Comparison of ENCODE assay signal across 9 cellular contexts in the genomic region with DNA sequence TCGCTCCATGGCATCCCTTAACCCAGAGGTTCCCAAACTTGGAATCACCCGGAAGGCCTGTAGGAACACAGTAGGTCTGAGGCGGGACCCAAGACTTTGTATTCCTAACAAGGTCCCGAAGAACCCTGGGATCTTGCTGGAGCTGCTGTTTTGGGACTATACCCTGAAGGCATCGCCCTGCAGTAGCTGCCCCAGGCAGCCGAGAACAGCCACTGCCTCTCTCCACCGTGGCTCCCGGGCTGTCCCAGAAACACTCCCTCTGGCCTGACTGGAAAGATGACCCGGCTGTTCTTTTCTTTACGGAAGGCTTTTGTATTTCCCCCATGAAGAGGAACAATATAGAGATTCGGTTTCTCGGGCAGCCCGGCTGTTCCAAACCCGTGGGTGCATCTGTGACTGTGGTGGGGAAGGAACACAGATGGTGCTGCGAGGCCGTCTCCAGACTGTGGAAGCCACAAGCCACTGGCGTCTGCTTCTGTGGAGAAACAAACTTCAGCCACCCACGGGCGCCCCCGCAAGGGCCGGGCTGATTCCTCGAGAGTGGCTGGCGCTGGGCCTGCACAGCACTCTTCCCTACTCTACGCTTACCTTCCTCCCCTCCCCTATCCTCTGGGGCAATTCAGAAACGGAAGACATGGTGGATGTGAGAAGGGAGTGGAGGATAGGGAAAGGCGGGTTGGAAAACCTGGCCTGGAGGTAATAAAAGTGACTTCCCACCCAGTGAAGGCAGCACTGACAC. TPM values are rescaled to one million over a fixed set of nuclear protein-coding genes. Genes with fewer than 3 reads are reported as not detected.
DNase-seq lines count a peak whose midpoint lies in the region; ATAC-seq, FAIRE-seq and TF ChIP-seq lines count a peak whose summit lies in the region.
"Had no signal": no experiment of that assay in that cellular context is flagged by ENCODE, and none has a peak within 500 bp of the region (broad histone marks: within the 10 kb centered on the region; RNA-seq: fewer than 3 reads in every experiment).

No MANE protein-coding gene starts in this region.

- no peaks in the 10 kb centered on the region for H3K36me3 Mint-ChIP-seq in activated CD8-positive, alpha-beta T cell treated with anti-CD3 and anti-CD28 coated beads for 36 hours (ENCODE audit: low read depth)
- no peaks in the 10 kb centered on the region for H3K36me3 Mint-ChIP-seq in activated CD8-positive, alpha-beta T cell treated with anti-CD3 and anti-CD28 coated beads, Interleukin-2, amount 10 ng/mL, durations not matched to agents 7 days and 5 days (ENCODE audit: low read depth)

- H3K4me1 ChIP-seq in GM12878 (ENCODE audit: control insufficient read depth, insufficient read depth, low read length) = peaks cover 20% of the 10 kb centered on the region
- H3K4me1 ChIP-seq in transverse colon = peaks cover 0 to 9% (median 0%) of the 10 kb centered on the region in 4 donors
- H3K4me1 ChIP-seq in OCI-LY7 (ENCODE audit: insufficient read depth, low read length, poor library complexity, severe bottlenecking) = peaks cover 13% of the 10 kb centered on the region

- H2AFZ ChIP-seq in GM12878 (ENCODE audit: control insufficient read depth, low read depth, low read length) = peak overlapping the region; percentile 52
- no peak overlapping the region for H2AFZ ChIP-seq in OCI-LY7 (ENCODE audit: low read length)

- TF ChIP-seq RAD21 in GM12878 (IDR thresholded peaks at IDR 0.05; ENCODE audit: insufficient read depth, low read depth, low read length) = no peak

- H3K27ac ChIP-seq in GM12878 (ENCODE audit: control insufficient read depth, insufficient read depth) = no peak overlapping the region
- no peak overlapping the region for H3K27ac ChIP-seq in transverse colon
- no peak overlapping the region for H3K27ac ChIP-seq in OCI-LY7 (ENCODE audit: low read depth, low read length, poor library complexity, severe bottlenecking)
- H3K27ac ChIP-seq: SK-N-MC had no signal

- in situ Hi-C loops in GM12878 (cut with MboI) (no loop called here), transverse colon (cut with MboI; ENCODE audit: low pct_ligation_motif_present in 1 of 4, low pct_unique_long_range_greater_than_20kb in 1 of 4, low sequenced_read_pairs in 3 of 4) (no loop called here)

- peak; percentile 15 for DNase-seq in activated CD8-positive, alpha-beta T cell treated with anti-CD3 and anti-CD28 coated beads for 36 hours
- DNase-seq in activated CD8-positive, alpha-beta T cell treated with anti-CD3 and anti-CD28 coated beads, Interleukin-2, amount 10 ng/mL, durations not matched to agents 7 days and 5 days = no peak
- DNase-seq in GM12878 (ENCODE audit: low read depth, low spot score) (no peak), islet precursor cell (peak; percentile 89), transverse colon (peak; percentile 19), SW 1271 (lab: John Stamatoyannopoulos, UW) (no peak), OCI-LY7 (ENCODE audit: low spot score) (no peak)
- no peak for DNase-seq in stimulated activated CD4-positive, alpha-beta T cell treated with anti-CD3 and anti-CD28 coated beads, Interleukin-1b, Interleukin-23, amount 100 ng/mL, for 48 hours

- intact Hi-C loops in activated CD8-positive, alpha-beta T cell treated with anti-CD3 and anti-CD28 coated beads for 36 hours (cut with micrococcal nuclease) = loop anchor here (2.0 kb wide), 1 partner anchor 16 kb away; no protein-coding TSS in a partner anchor
- intact Hi-C loops in GM12878 (cut with micrococcal nuclease; ENCODE audit: unreplicated experiment) (no loop called here), transverse colon (cut with DNase I; ENCODE audit: low total_unique reads) (no loop called here), OCI-LY7 (cut with micrococcal nuclease; ENCODE audit: unreplicated experiment) (loop anchor here (5.0 kb wide), 1 partner anchor 81 kb away; no protein-coding TSS in a partner anchor)

- no peak overlapping the region for H3K27ac Mint-ChIP-seq in activated CD8-positive, alpha-beta T cell treated with anti-CD3 and anti-CD28 coated beads for 36 hours
- H3K27ac Mint-ChIP-seq in activated CD8-positive, alpha-beta T cell treated with anti-CD3 and anti-CD28 coated beads, Interleukin-2, amount 10 ng/mL, durations not matched to agents 7 days and 5 days = no peak overlapping the region

- no peak overlapping the region for H3K4me3 Mint-ChIP-seq in activated CD8-positive, alpha-beta T cell treated with anti-CD3 and anti-CD28 coated beads for 36 hours
- no peak overlapping the region for H3K4me3 Mint-ChIP-seq in activated CD8-positive, alpha-beta T cell treated with anti-CD3 and anti-CD28 coated beads, Interleukin-2, amount 10 ng/mL, durations not matched to agents 7 days and 5 days

- SMC1A ChIA-PET in GM12878 (lab: Charles Lee; ENCODE audit: uncharacterized antibody, unreplicated experiment) = interaction anchor here (0.6 to 1.9 kb wide), 6 partner anchors 11 to 102 kb away, joined by 3 to 4 read pairs (median 3); no protein-coding TSS in a partner anchor

- RAD21 ChIA-PET in GM12878 (lab: Charles Lee; ENCODE audit: unreplicated experiment) = no interaction called here

- H3K79me2 ChIP-seq in GM12878 (ENCODE audit: control insufficient read depth, insufficient read depth, low read length) (no peaks in the 10 kb centered on the region), OCI-LY7 (ENCODE audit: insufficient read depth, low read depth, low read length) (no peaks in the 10 kb centered on the region)

- 48% methylated on average over 26 of the region's 26 CpGs for WGBS in GM12878 (ENCODE audit: insufficient coverage, insufficient replicate concordance, low lambda C conversion rate, missing lambda C conversion rate)
- 37 to 50% methylated on average over 2 to 26 of the region's 26 CpGs for WGBS in transverse colon (ENCODE audit: low coverage in 1 of 2), 2 donors

- H3K27me3 Mint-ChIP-seq in activated CD8-positive, alpha-beta T cell treated with anti-CD3 and anti-CD28 coated beads for 36 hours = peaks cover 2% of the 10 kb centered on the region
- H3K27me3 Mint-ChIP-seq in activated CD8-positive, alpha-beta T cell treated with anti-CD3 and anti-CD28 coated beads, Interleukin-2, amount 10 ng/mL, durations not matched to agents 7 days and 5 days (ENCODE audit: low read depth) = peaks cover 11% of the 10 kb centered on the region

- H3K27me3 ChIP-seq in GM12878 (replicated peaks in 1 of 2; ENCODE audit: control insufficient read depth in 2 of 2, insufficient read depth in 2 of 2, low read length in 1 of 2) = no peaks in the 10 kb centered on the region
- H3K27me3 ChIP-seq in transverse colon = no peaks in the 10 kb centered on the region

- POLR2A ChIA-PET in activated CD8-positive, alpha-beta T cell treated with anti-CD3 and anti-CD28 coated beads for 36 hours (lab: Charles Lee) = no interaction called here
- POLR2A ChIA-PET in activated CD8-positive, alpha-beta T cell treated with anti-CD3 and anti-CD28 coated beads, Interleukin-2, amount 10 ng/mL, durations not matched to agents 7 days and 5 days (lab: Charles Lee) = no interaction called here
- POLR2A ChIA-PET in GM12878 (lab: Charles Lee) = no interaction called here
- POLR2A ChIA-PET in OCI-LY7 (lab: Charles Lee) = interaction anchor here (0.6 kb wide), 1 partner anchor 106 kb away, joined by 3 read pairs; no protein-coding TSS in a partner anchor

- H3K9me3 Mint-ChIP-seq in activated CD8-positive, alpha-beta T cell treated with anti-CD3 and anti-CD28 coated beads for 36 hours = no peaks in the 10 kb centered on the region
- no peaks in the 10 kb centered on the region for H3K9me3 Mint-ChIP-seq in activated CD8-positive, alpha-beta T cell treated with anti-CD3 and anti-CD28 coated beads, Interleukin-2, amount 10 ng/mL, durations not matched to agents 7 days and 5 days (ENCODE audit: insufficient read depth)

- H3K9ac ChIP-seq in GM12878 (ENCODE audit: control insufficient read depth, insufficient read depth, low read length) = no peak overlapping the region

- FAIRE-seq in GM12878 (lab: Jason Lieb, UNC) = no peak

- H3K9me2 ChIP-seq in OCI-LY7 (ENCODE audit: insufficient read depth, low read length) = no peaks in the 10 kb centered on the region

- BruUV-seq in GM12878 (replicated peaks; lab: Mats Ljungman, UMichigan) (no TSS peak), OCI-LY7 (replicated peaks; lab: Mats Ljungman, UMichigan) (no TSS peak)

- H3K36me3 ChIP-seq in GM12878 (ENCODE audit: control insufficient read depth in 2 of 2, insufficient read depth in 2 of 2, low read length in 1 of 2) (no peaks in the 10 kb centered on the region), transverse colon (no peaks in the 10 kb centered on the region), OCI-LY7 (ENCODE audit: insufficient read depth, low read length) (no peaks in the 10 kb centered on the region)

- H3K9me3 ChIP-seq in GM12878 (replicated peaks; ENCODE audit: control insufficient read depth, insufficient read depth, low read length) (no peaks in the 10 kb centered on the region), transverse colon (no peaks in the 10 kb centered on the region), OCI-LY7 (ENCODE audit: low read length) (no peaks in the 10 kb centered on the region)

- CTCF ChIA-PET in activated CD8-positive, alpha-beta T cell treated with anti-CD3 and anti-CD28 coated beads for 36 hours (lab: Charles Lee) = interaction anchor here (0.8 kb wide), 1 partner anchor 79 kb away, joined by 3 read pairs; no protein-coding TSS in a partner anchor
- CTCF ChIA-PET in activated CD8-positive, alpha-beta T cell treated with anti-CD3 and anti-CD28 coated beads, Interleukin-2, amount 10 ng/mL, durations not matched to agents 7 days and 5 days (lab: Charles Lee) = no interaction called here
- CTCF ChIA-PET in GM12878 (lab: Yijun Ruan, JAX) (interaction anchor here (0.5 to 1.3 kb wide), 3 partner anchors 63 to 111 kb away, joined by 3 to 5 read pairs (median 3); no protein-coding TSS in a partner anchor), OCI-LY7 (lab: Charles Lee; ENCODE audit: unreplicated experiment) (interaction anchor here (0.6 kb wide), 1 partner anchor 273 kb away, joined by 3 read pairs; no protein-coding TSS in a partner anchor)

- H4K20me1 ChIP-seq in GM12878 (ENCODE audit: control insufficient read depth, insufficient read depth) (no peaks in the 10 kb centered on the region), OCI-LY7 (ENCODE audit: insufficient read depth, low read length) (no peaks in the 10 kb centered on the region)

- TF ChIP-seq POLR2A in GM12878 (IDR thresholded peaks at IDR 0.05; ENCODE audit: low read depth, low read length) = no peak
- no peak for TF ChIP-seq POLR2A in transverse colon (IDR thresholded peaks at IDR 0.05)

- no peak for ATAC-seq in activated CD8-positive, alpha-beta T cell treated with anti-CD3 and anti-CD28 coated beads for 36 hours
- no peak for ATAC-seq in activated CD8-positive, alpha-beta T cell treated with anti-CD3 and anti-CD28 coated beads, Interleukin-2, amount 10 ng/mL, durations not matched to agents 7 days and 5 days
- peak; percentile 44 for ATAC-seq in GM12878

- peak overlapping the region; percentile 60 for H3K4me2 ChIP-seq in GM12878 (ENCODE audit: control insufficient read depth, insufficient read depth)
- no peak overlapping the region for H3K4me2 ChIP-seq in OCI-LY7 (ENCODE audit: low read length)

- TF ChIP-seq CTCF in activated CD8-positive, alpha-beta T cell treated with anti-CD3 and anti-CD28 coated beads for 36 hours (IDR thresholded peaks at IDR 0.05) = no peak
- TF ChIP-seq CTCF in GM12878 (IDR thresholded peaks at IDR 0.05 in 2 of 3, conservative IDR thresholded peaks at IDR 0.05 in 1 of 3; ENCODE audit: control insufficient read depth in 2 of 3, extremely low read depth in 1 of 3, insufficient read depth in 1 of 3, low read depth in 3 of 3, low read length in 3 of 3) (no peak), transverse colon (IDR thresholded peaks at IDR 0.05) (no peak), OCI-LY7 (conservative IDR thresholded peaks at IDR 0.05; ENCODE audit: low read length) (no peak)

- H3K4me3 ChIP-seq in GM12878 (no peak overlapping the region), transverse colon (no peak overlapping the region), OCI-LY7 (ENCODE audit: low read depth, low read length, poor library complexity, severe bottlenecking) (no peak overlapping the region)
- H3K4me3 ChIP-seq: SK-N-MC had no signal

- no peak for TF ChIP-seq EP300 in GM12878 (IDR thresholded peaks at IDR 0.05; ENCODE audit: borderline replicate concordance in 1 of 2, control insufficient read depth in 1 of 2, low read depth in 2 of 2, low read length in 2 of 2)
- no peak for TF ChIP-seq EP300 in transverse colon (IDR thresholded peaks at IDR 0.05; ENCODE audit: low read depth)

- no peaks in the 10 kb centered on the region for H3K4me1 Mint-ChIP-seq in activated CD8-positive, alpha-beta T cell treated with anti-CD3 and anti-CD28 coated beads for 36 hours (ENCODE audit: low read depth)
- peaks cover 4% of the 10 kb centered on the region for H3K4me1 Mint-ChIP-seq in activated CD8-positive, alpha-beta T cell treated with anti-CD3 and anti-CD28 coated beads, Interleukin-2, amount 10 ng/mL, durations not matched to agents 7 days and 5 days (ENCODE audit: low read depth)

RNA-seq across cellular contexts. Expression of a gene that starts 33.8 kb away (rescaled TPM):
- total RNA-seq in activated CD8-positive, alpha-beta T cell treated with anti-CD3 and anti-CD28 coated beads for 36 hours = under 1 TPM; 0.11 to 0.25 TPM
- under 1 TPM; 0.16 to 0.21 TPM for total RNA-seq in activated CD8-positive, alpha-beta T cell treated with anti-CD3 and anti-CD28 coated beads, Interleukin-2, amount 10 ng/mL, durations not matched to agents 7 days and 5 days
- 253 and 276 TPM in 2 replicates for total RNA-seq in GM12878 (2013; cell fraction: nucleolus; rRNA removed)
- total RNA-seq in GM12878 (2014; rRNA removed) (16.4 and 18.7 TPM in 2 replicates), GM12878 (2014; rRNA removed; fragmentation: Illumina TruSeq; extraction: Trizol) (19.6 and 20.6 TPM in 2 replicates), GM12878 (2021) (29.2 and 29.7 TPM in 2 replicates), transverse colon (1 to 10 TPM in 2 of 4 donors, not detected in 2; 1.1 to 1.7 TPM), OCI-LY7 (2022) (7.4 and 7.5 TPM in 2 replicates)
- 5.9 TPM for polyA plus RNA-seq in GM12878 (2011; ENCODE audit: low read depth)
- polyA plus RNA-seq in GM12878 (2011; rRNA removed) (29.4 and 35.7 TPM in 2 replicates), GM12878 (2014; fragmentation: Illumina TruSeq; extraction: Trizol) (25.9 and 35.2 TPM in 2 replicates), GM12878 (2014; fragmentation: Nextera tagmentation; extraction: Ambion mirVana) (1 to 10 TPM; 5.4 to 6.5 TPM), GM12878 (2014; rRNA removed) (23.8 and 25.1 TPM in 2 replicates), GM12878 (2016; fragmentation: Nextera tagmentation; extraction: Ambion mirVana) (10 to 100 TPM; 17.2 to 25.5 TPM)
- polyA plus RNA-seq in GM12878 (2011; cell fraction: cytosol; rRNA removed) = 17.6 and 21.4 TPM in 2 replicates
- polyA plus RNA-seq in GM12878 (2011; cell fraction: nucleus; rRNA removed) = 41.2 and 43.5 TPM in 2 replicates
- 11.7 and 14.9 TPM in 2 replicates for polyA plus RNA-seq in GM12878 (2012)
- polyA minus RNA-seq in GM12878 (2011; rRNA and poly(A)+ RNA removed) = 41.6 and 44.3 TPM in 2 replicates
- 10.4 and 15.6 TPM in 2 replicates for polyA minus RNA-seq in GM12878 (2011; cell fraction: cytosol; rRNA and poly(A)+ RNA removed)
- 21.4 and 39.5 TPM in 2 replicates for polyA minus RNA-seq in GM12878 (2011; cell fraction: nucleus; rRNA and poly(A)+ RNA removed)
- total RNA-seq in OCI-LY7 (2014; rRNA removed; shearing (Covaris generic)) = 3.4 and 7.3 TPM in 2 replicates

RNA-seq across cellular contexts. Expression of a gene that starts 58.5 kb away (rescaled TPM):
- total RNA-seq in activated CD8-positive, alpha-beta T cell treated with anti-CD3 and anti-CD28 coated beads for 36 hours = 10 to 100 TPM; 11.9 to 12.2 TPM
- total RNA-seq in activated CD8-positive, alpha-beta T cell treated with anti-CD3 and anti-CD28 coated beads, Interleukin-2, amount 10 ng/mL, durations not matched to agents 7 days and 5 days = 10 to 100 TPM; 11.7 to 12.6 TPM
- 107 and 114 TPM in 2 replicates for total RNA-seq in GM12878 (2013; cell fraction: nucleolus; rRNA removed)
- total RNA-seq in GM12878 (2014; rRNA removed) = 17.8 and 20.2 TPM in 2 replicates
- 21.7 and 21.9 TPM in 2 replicates for total RNA-seq in GM12878 (2014; rRNA removed; fragmentation: Illumina TruSeq; extraction: Trizol)
- total RNA-seq in GM12878 (2021) = 13.4 and 17.3 TPM in 2 replicates
- polyA plus RNA-seq in GM12878 (2011; ENCODE audit: low read depth) = 12.8 TPM
- 25.2 and 37.2 TPM in 2 replicates for polyA plus RNA-seq in GM12878 (2011; rRNA removed)
- 11.8 and 12.8 TPM in 2 replicates for polyA plus RNA-seq in GM12878 (2011; cell fraction: cytosol; rRNA removed)
- 19.5 and 23.1 TPM in 2 replicates for polyA plus RNA-seq in GM12878 (2011; cell fraction: nucleus; rRNA removed)
- 13.8 and 14.1 TPM in 2 replicates for polyA plus RNA-seq in GM12878 (2012)
- polyA plus RNA-seq in GM12878 (2014; fragmentation: Illumina TruSeq; extraction: Trizol) = 18.1 and 20.0 TPM in 2 replicates
- polyA plus RNA-seq in GM12878 (2014; fragmentation: Nextera tagmentation; extraction: Ambion mirVana) = 1 to 10 TPM; 7.1 to 8.6 TPM
- 15.7 and 22.1 TPM in 2 replicates for polyA plus RNA-seq in GM12878 (2014; rRNA removed)
- 10 to 100 TPM in 1 of 2 experiments, 1 to 10 TPM in 1; 9.0 to 10.9 TPM for polyA plus RNA-seq in GM12878 (2016; fragmentation: Nextera tagmentation; extraction: Ambion mirVana)
- 33.4 and 35.4 TPM in 2 replicates for polyA minus RNA-seq in GM12878 (2011; rRNA and poly(A)+ RNA removed)
- polyA minus RNA-seq in GM12878 (2011; cell fraction: cytosol; rRNA and poly(A)+ RNA removed) = 18.3 and 19.8 TPM in 2 replicates
- 16.2 and 25.4 TPM in 2 replicates for polyA minus RNA-seq in GM12878 (2011; cell fraction: nucleus; rRNA and poly(A)+ RNA removed)
- total RNA-seq in transverse colon = 10 to 100 TPM; 13.2 to 21.3 (median 17.3) TPM
- total RNA-seq in OCI-LY7 (2014; rRNA removed; shearing (Covaris generic)) = 10.4 and 22.4 TPM in 2 replicates
- total RNA-seq in OCI-LY7 (2022) = 16.5 and 21.2 TPM in 2 replicates

Comparison
In these comparisons a context has a peak if more than half of its experiments do, and no peak if none do; other contexts are left out.
1. DNase-seq: peak in activated CD8-positive, alpha-beta T cell treated with anti-CD3 and anti-CD28 coated beads for 36 hours (single experiment), islet precursor cell (single experiment) and transverse colon (single experiment); none in activated CD8-positive, alpha-beta T cell treated with anti-CD3 and anti-CD28 coated beads, Interleukin-2, amount 10 ng/mL, durations not matched to agents 7 days and 5 days (single experiment), GM12878 (single experiment), SW 1271 (0 of 2), OCI-LY7 (single experiment) and stimulated activated CD4-positive, alpha-beta T cell treated with anti-CD3 and anti-CD28 coated beads, Interleukin-1b, Interleukin-23, amount 100 ng/mL, for 48 hours (single experiment).
2. intact Hi-C loops: an anchor here in activated CD8-positive, alpha-beta T cell treated with anti-CD3 and anti-CD28 coated beads for 36 hours (2.0 kb wide) and OCI-LY7 (5.0 kb wide); none called in GM12878 and transverse colon.